21 cellular contexts compared by ENCODE assay signal in the genomic region with DNA sequence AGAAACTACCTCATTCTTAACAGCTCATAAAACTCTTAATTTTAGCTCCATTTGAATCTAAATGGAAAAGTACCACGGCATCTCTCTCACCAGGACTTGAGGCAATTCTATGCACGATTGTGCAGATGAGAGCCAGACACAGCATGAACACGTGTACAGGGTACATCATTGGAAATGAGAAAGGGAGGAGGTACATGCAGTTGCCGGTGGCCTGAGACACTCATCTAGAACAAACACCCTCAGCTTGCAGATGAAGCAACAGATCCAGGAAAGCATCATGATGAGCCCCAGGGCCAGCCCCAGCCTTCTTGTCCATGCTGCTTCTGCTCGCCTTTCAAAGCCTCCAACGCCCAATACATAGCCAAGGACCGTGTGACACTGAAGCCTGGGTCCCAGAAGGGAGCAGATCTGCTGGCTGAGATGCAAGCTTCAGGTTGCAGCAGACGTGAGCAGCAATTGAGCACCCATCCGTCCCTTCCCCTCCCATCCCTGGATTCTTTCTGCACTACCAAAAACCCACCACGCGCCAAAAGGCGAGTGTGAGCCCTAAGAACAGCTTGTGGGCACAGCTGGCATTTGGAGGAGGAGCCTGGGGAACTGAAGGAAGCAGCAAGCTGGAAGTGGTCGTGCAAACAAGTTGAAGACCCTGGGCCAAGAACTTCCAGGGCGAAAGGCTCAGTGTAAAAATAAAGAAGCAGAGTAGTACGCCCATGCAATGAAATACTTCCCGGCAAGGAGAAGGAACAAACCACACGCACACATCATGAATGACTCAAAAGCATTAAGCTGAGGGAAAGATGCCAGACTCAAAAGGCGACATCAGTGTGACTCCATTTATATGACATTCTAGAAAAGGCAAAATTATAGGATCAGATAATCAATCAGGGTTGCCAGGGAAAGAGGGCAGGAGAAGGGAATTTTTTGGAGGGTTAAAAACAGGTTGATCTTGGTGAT. TPM values are rescaled to one million over a fixed set of nuclear protein-coding genes. Genes with fewer than 3 reads are reported as not detected.
DNase-seq lines count a peak whose midpoint lies in the region; ATAC-seq and TF ChIP-seq lines count a peak whose summit lies in the region.
"Had no signal": no experiment of that assay in that cellular context is flagged by ENCODE, and none has a peak within 500 bp of the region (broad histone marks: within the 10 kb centered on the region; RNA-seq: fewer than 3 reads in every experiment).

No MANE protein-coding gene starts in this region.

- H2BK5ac ChIP-seq in H9 (ENCODE audit: insufficient read length, low read length) (no peak overlapping the region), neuronal stem cell (ENCODE audit: low read length) (peak overlapping the region; percentile 70)

- H2BK20ac ChIP-seq in H9 (ENCODE audit: low read depth, low read length, poor library complexity, severe bottlenecking), result no peak overlapping the region

- no peak for DNase-seq in H9
- DNase-seq in cerebellar cortex (ENCODE audit: low spot score), result peak; percentile 64
- no peak for DNase-seq in neuronal stem cell (ENCODE audit: low spot score)
- DNase-seq in ureter (ENCODE audit: low spot score), result no peak
- no peak for DNase-seq in NCI-H526 (lab: John Stamatoyannopoulos, UW)
- DNase-seq in WTC11 (ENCODE audit: low spot score), result no peak
- no peak for DNase-seq in GM10266 (ENCODE audit: extremely low spot score)
- DNase-seq: ACHN, Caco-2, EL, HCEC 1CT, Kasumi-1, MM.1S, NCI-H1092, NCI-H1436 treated with DMSO at 0.1 percent for 48 hours, NCI-H2029, NCI-H446, NCI-H774, Right ventricle myocardium superior had no signal

- H2BK120ac ChIP-seq in H9 (ENCODE audit: low read depth, low read length, poor library complexity, severe bottlenecking) (no peak overlapping the region), neuronal stem cell (ENCODE audit: low read depth, low read length) (no peak overlapping the region)

- no peak overlapping the region for H3T11ph ChIP-seq in H9 (ENCODE audit: low read length)

- H2AK5ac ChIP-seq in H9 (ENCODE audit: insufficient read length, low read length) (no peak overlapping the region), neuronal stem cell (ENCODE audit: low read depth, low read length) (no peak overlapping the region)

- H4K8ac ChIP-seq in H9 (replicated peaks; ENCODE audit: insufficient read length, low read depth, low read length) (no peak overlapping the region), neuronal stem cell (ENCODE audit: low read depth, low read length) (no peak overlapping the region)

- H3K9ac ChIP-seq in H9 (ENCODE audit: extremely low read depth, insufficient read length, low read length) (no peak overlapping the region), neuronal stem cell (ENCODE audit: low read depth, low read length, poor library complexity) (no peak overlapping the region)

- H4K20me1 ChIP-seq in H9 (ENCODE audit: control insufficient read depth, insufficient read depth, insufficient read length), result no peaks in the 10 kb centered on the region

- POLR2A ChIA-PET in WTC11 (lab: Charles Lee), result no interaction called here

- H3K9me3 ChIP-seq in H9 (ENCODE audit: control insufficient read depth, low read depth, low read length) (no peaks in the 10 kb centered on the region), neuronal stem cell (replicated peaks in 1 of 2; ENCODE audit: control insufficient read depth in 2 of 2, insufficient read depth in 1 of 2, low read depth in 1 of 2, low read length in 2 of 2) (no peaks in the 10 kb centered on the region)
- H3K9me3 ChIP-seq: Caco-2 had no signal

- no peak overlapping the region for H3K23ac ChIP-seq in H9 (ENCODE audit: insufficient read length, low read depth, low read length)
- H3K23ac ChIP-seq in neuronal stem cell (ENCODE audit: low read depth, low read length, poor library complexity), result no peak overlapping the region

- no peak overlapping the region for H3K27ac Mint-ChIP-seq in H9
- H3K27ac Mint-ChIP-seq in WTC11, result no peak overlapping the region
- H3K27ac Mint-ChIP-seq: IgD-negative memory B cell had no signal

- H3K27me3 Mint-ChIP-seq in H9 (ENCODE audit: low read depth), result peaks cover 10% of the 10 kb centered on the region
- H3K27me3 Mint-ChIP-seq in WTC11 (ENCODE audit: low read depth), result no peaks in the 10 kb centered on the region; the same call in 1 of the 2 replicates
- H3K27me3 Mint-ChIP-seq: IgD-negative memory B cell had no signal

- ATAC-seq in WTC11, result no peak

- no peak overlapping the region for H4K5ac ChIP-seq in H9 (ENCODE audit: insufficient read length, low read depth, low read length)

- H3K4ac ChIP-seq in H9 (ENCODE audit: low read depth, low read length), result no peak overlapping the region
- no peak overlapping the region for H3K4ac ChIP-seq in neuronal stem cell (ENCODE audit: low read length)

- H2AFZ ChIP-seq in H9 (ENCODE audit: low read length) (no peak overlapping the region), neuronal stem cell (ENCODE audit: low read length) (no peak overlapping the region)

- H2BK15ac ChIP-seq in H9 (ENCODE audit: low read depth, low read length) (no peak overlapping the region), neuronal stem cell (ENCODE audit: low read length) (no peak overlapping the region)

- H3K79me1 ChIP-seq in H9 (ENCODE audit: insufficient read depth, low read depth, low read length, poor library complexity, severe bottlenecking), result no peaks in the 10 kb centered on the region
- H3K79me1 ChIP-seq in neuronal stem cell (ENCODE audit: low read depth, low read length), result no peaks in the 10 kb centered on the region

- H3K4me2 ChIP-seq in H9 (ENCODE audit: insufficient read depth, insufficient read length, low read length) (no peak overlapping the region), neuronal stem cell (ENCODE audit: insufficient read depth, low read length, poor library complexity, severe bottlenecking) (no peak overlapping the region)

- H3K14ac ChIP-seq in H9 (ENCODE audit: insufficient read depth, low read length) (peak overlapping the region; percentile 41; the same call in 1 of the 2 replicates), neuronal stem cell (ENCODE audit: low read length) (no peak overlapping the region)

- H3K18ac ChIP-seq in H9 (ENCODE audit: insufficient read length, low read depth, low read length), result no peak overlapping the region
- no peak overlapping the region for H3K18ac ChIP-seq in neuronal stem cell (ENCODE audit: low read length)

- H3K27me3 ChIP-seq in H9 (ENCODE audit: insufficient read depth, low read length) (no peaks in the 10 kb centered on the region), neuronal stem cell (ENCODE audit: control insufficient read depth in 3 of 3, insufficient read depth in 3 of 3, low read depth in 1 of 3, low read length in 3 of 3) (no peaks in the 10 kb centered on the region)

- peaks cover 14 to 23% of the 10 kb centered on the region in 2 experiments for H3K4me1 Mint-ChIP-seq in H9
- H3K4me1 Mint-ChIP-seq in WTC11, result peaks cover 12% of the 10 kb centered on the region
- H3K4me1 Mint-ChIP-seq: IgD-negative memory B cell had no signal

- H3K4me3 Mint-ChIP-seq in H9 (no peak overlapping the region), WTC11 (no peak overlapping the region)
- H3K4me3 Mint-ChIP-seq: IgD-negative memory B cell had no signal

- H3K4me1 ChIP-seq in H9 (ENCODE audit: insufficient read depth, low read length) (no peaks in the 10 kb centered on the region; the same call in 1 of the 2 replicates), neuronal stem cell (ENCODE audit: control insufficient read depth in 2 of 2, insufficient read depth in 1 of 2, low read depth in 1 of 2, low read length in 2 of 2) (peaks cover 0 to 11% of the 10 kb centered on the region in 2 donors)
- H3K4me1 ChIP-seq: Caco-2 had no signal

- no CpG with 5 or more reads among the region's 18 CpGs for whole genome bisulfite sequencing in H9 (ENCODE audit: extremely low coverage, insufficient read length, low lambda C conversion rate)
- no CpG with 5 or more reads among the region's 18 CpGs for whole genome bisulfite sequencing in neuronal stem cell (ENCODE audit: extremely low coverage in 2 of 2, insufficient read length in 2 of 2, insufficient replicate concordance in 1 of 2), 2 donors

- TF ChIP-seq CTCF in H9 (conservative IDR thresholded peaks at IDR 0.05) (no peak), WTC11 (IDR thresholded peaks at IDR 0.05) (no peak), GM10266 (IDR thresholded peaks at IDR 0.05; ENCODE audit: control insufficient read depth, insufficient read depth, low read depth, missing control alignments) (no peak)

- no peak overlapping the region for H3K56ac ChIP-seq in H9 (ENCODE audit: insufficient read length, low read depth, low read length)

- H3K36me3 ChIP-seq in neuronal stem cell (replicated peaks in 1 of 2; ENCODE audit: control insufficient read depth in 2 of 2, insufficient read depth in 2 of 2, low read length in 2 of 2), result no peaks in the 10 kb centered on the region

- peaks cover 0 to 2% of the 10 kb centered on the region in 2 experiments; a peak in 2 of 5 replicates for H3K9me3 Mint-ChIP-seq in H9
- H3K9me3 Mint-ChIP-seq in WTC11, result no peaks in the 10 kb centered on the region
- H3K9me3 Mint-ChIP-seq: IgD-negative memory B cell had no signal

- H4K91ac ChIP-seq in H9 (ENCODE audit: insufficient read length, low read depth, low read length) (no peak overlapping the region), neuronal stem cell (ENCODE audit: low read depth, low read length, poor library complexity) (no peak overlapping the region)

- no peaks in the 10 kb centered on the region for H3K23me2 ChIP-seq in H9 (ENCODE audit: insufficient read length, low read depth, low read length, poor library complexity, severe bottlenecking)

- no peak overlapping the region for H3K4me3 ChIP-seq in neuronal stem cell (ENCODE audit: low read length in 2 of 2)

- H3K27ac ChIP-seq in H9 (ENCODE audit: insufficient read length, low read depth, low read length) (no peak overlapping the region), neuronal stem cell (replicated peaks; ENCODE audit: low read length) (no peak overlapping the region)

- H3K36me3 Mint-ChIP-seq in H9 (ENCODE audit: insufficient read depth in 1 of 3, low read depth in 3 of 3), result no peaks in the 10 kb centered on the region; a peak in 1 of 7 replicates
- no peaks in the 10 kb centered on the region for H3K36me3 Mint-ChIP-seq in WTC11

- H3K79me2 ChIP-seq in H9 (ENCODE audit: insufficient read depth, low read length), result no peaks in the 10 kb centered on the region

- CTCF ChIA-PET in WTC11 (lab: Charles Lee), result interaction anchor here (1.0 to 1.2 kb wide), 4 partner anchors 12 to 335 kb away, joined by 3 to 4 read pairs (median 3); no protein-coding TSS in a partner anchor

- H2BK12ac ChIP-seq in H9 (ENCODE audit: insufficient read length, low read depth, low read length) (no peak overlapping the region), neuronal stem cell (ENCODE audit: low read length) (no peak overlapping the region)

RNA-seq across cellular contexts. Expression of a gene that starts 7.4 kb away (rescaled TPM):
- total RNA-seq in H9 (2021), result not detected in 2 replicates
- polyA plus RNA-seq in neuronal stem cell (2013, experiment 1 of 2), result 0.10 TPM
- polyA plus RNA-seq in neuronal stem cell (2013, experiment 2 of 2), result 0.10 TPM
- total RNA-seq in ureter, result not detected
- total RNA-seq in WTC11 (2021), result not detected in 3 replicates
- total RNA-seq: Caco-2, OCI-LY7, Right ventricle myocardium superior had no signal
- polyA plus RNA-seq: IgD-negative memory B cell had no signal
